In the genomic region with DNA sequence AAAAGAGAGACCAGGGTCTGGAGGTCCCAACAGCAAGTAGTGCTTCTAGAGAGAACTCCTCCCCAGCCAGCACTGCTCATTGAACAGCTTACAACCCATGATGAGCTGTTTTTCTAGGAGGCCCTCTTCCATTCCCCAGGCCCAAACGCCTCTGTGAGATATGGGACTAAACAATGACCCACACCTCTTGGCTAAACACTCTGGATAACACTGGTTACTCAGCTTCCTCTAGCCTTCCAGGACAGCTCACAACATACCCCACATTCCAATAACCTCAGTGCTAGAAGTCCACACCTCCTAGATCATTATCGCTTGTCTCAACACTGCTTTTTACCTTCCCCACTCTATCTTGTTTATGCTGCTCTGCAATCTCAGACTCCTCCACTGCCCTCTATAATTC, we compare ENCODE assay signal across 15 cellular contexts. TPM values are rescaled to one million over a fixed set of nuclear protein-coding genes. Genes with fewer than 3 reads are reported as not detected.
A peak's percentile ranks its signal among the peaks of the same experiment; 100 is the strongest.
DNase-seq lines count a peak whose midpoint lies in the region; ATAC-seq and TF ChIP-seq lines count a peak whose summit lies in the region.
"Had no signal": no experiment of that assay in that cellular context is flagged by ENCODE, and none has a peak within 500 bp of the region (broad histone marks: within the 10 kb centered on the region; RNA-seq: fewer than 3 reads in every experiment).

No MANE protein-coding gene starts in this region.

- in situ Hi-C loops in IMR-90 (cut with MboI; ENCODE audit: low sequenced_read_pairs) (no loop called here), brain microvascular endothelial cell (cut with HindIII; ENCODE audit: low pct_ligation_motif_present, low sequenced_read_pairs) (no loop called here)

- H4K20me1 ChIP-seq in IMR-90 (ENCODE audit: insufficient read depth, low read length) = no peaks in the 10 kb centered on the region

- intact Hi-C loops in IMR-90 (cut with micrococcal nuclease) = no loop called here
- intact Hi-C loops in left lung (cut with DNase I) = no loop called here
- intact Hi-C loops in Right ventricle myocardium superior (cut with DNase I) = no loop called here

- peak overlapping the region; percentile 14; the same call in 1 of the 2 replicates for H4K5ac ChIP-seq in IMR-90 (ENCODE audit: low read depth, low read length)

- H3K4me1 ChIP-seq in IMR-90 (ENCODE audit: control insufficient read depth, insufficient read depth, low read length) (peaks cover 22% of the 10 kb centered on the region), left lung (no peaks in the 10 kb centered on the region)
- H3K4me1 ChIP-seq: transverse colon had no signal

- H2BK15ac ChIP-seq in IMR-90 (ENCODE audit: low read depth, low read length) = peak overlapping the region; percentile 85; the same call in 2 of the 3 replicates

- no peaks in the 10 kb centered on the region for H3K79me1 ChIP-seq in IMR-90 (ENCODE audit: low read depth in 1 of 2, low read length in 2 of 2)

- H2BK120ac ChIP-seq in IMR-90 (ENCODE audit: low read depth, low read length) = peak overlapping the region; percentile 97

- dilution Hi-C loops in IMR-90 (cut with HindIII; ENCODE audit: low sequenced_read_pairs, unreplicated experiment) = no loop called here

- WGBS in IMR-90 (ENCODE audit: extremely low coverage in 2 of 2, insufficient read length in 1 of 2), 2 experiments = 25% methylated on average over 1 of the region's 2 CpGs; no CpG with 5 or more reads in 1 of the 2 experiments

- H3K27me3 ChIP-seq in IMR-90 (ENCODE audit: control insufficient read depth, insufficient read depth, low read length) = no peaks in the 10 kb centered on the region
- no peaks in the 10 kb centered on the region for H3K27me3 ChIP-seq in brain microvascular endothelial cell (replicated peaks)
- H3K27me3 ChIP-seq in left lung = no peaks in the 10 kb centered on the region
- H3K27me3 ChIP-seq: transverse colon had no signal

- H3K4ac ChIP-seq in IMR-90 (ENCODE audit: low read depth, low read length) = peak overlapping the region; percentile 92

- TF ChIP-seq CTCF in IMR-90 (conservative IDR thresholded peaks at IDR 0.05; ENCODE audit: low read depth, low read length) = no peak
- no peak for TF ChIP-seq CTCF in brain microvascular endothelial cell (IDR thresholded peaks at IDR 0.05; ENCODE audit: low read depth, low read length, missing control alignments)
- TF ChIP-seq CTCF in left lung (IDR thresholded peaks at IDR 0.05) = no peak

- peak overlapping the region; percentile 77 for H2AK9ac ChIP-seq in IMR-90 (replicated peaks; ENCODE audit: low read depth, low read length, poor library complexity)

- peak overlapping the region; percentile 55 for H3K23ac ChIP-seq in IMR-90 (ENCODE audit: low read depth, low read length)

- CTCF ChIA-PET in IMR-90 (lab: Yijun Ruan, JAX) = interaction anchor here (1.2 kb wide), 1 partner anchor 57 kb away, joined by 3 read pairs; no protein-coding TSS in a partner anchor

- H4K91ac ChIP-seq in IMR-90 (ENCODE audit: insufficient read depth, low read depth, low read length) = peak overlapping the region; percentile 99

- H2BK5ac ChIP-seq in IMR-90 (ENCODE audit: low read depth, low read length, poor library complexity, severe bottlenecking) = peak overlapping the region; percentile 87

- H3K56ac ChIP-seq in IMR-90 (ENCODE audit: extremely low read depth, insufficient read depth, low read length) = peak overlapping the region; percentile 80

- peak overlapping the region; percentile 89 to 96 for H4K8ac ChIP-seq in IMR-90 (ENCODE audit: low read depth in 2 of 2, low read length in 2 of 2)

- H3K9me3 ChIP-seq in IMR-90 (ENCODE audit: control insufficient read depth, insufficient read depth, low read length) (no peaks in the 10 kb centered on the region), left lung (no peaks in the 10 kb centered on the region)
- H3K9me3 ChIP-seq: transverse colon had no signal

- peaks cover 6% of the 10 kb centered on the region; the same call in 1 of the 2 replicates for H3K9me1 ChIP-seq in IMR-90 (ENCODE audit: insufficient read depth, low read length)

- H3K14ac ChIP-seq in IMR-90 (replicated peaks; ENCODE audit: low read depth, low read length) = peak overlapping the region; percentile 69

- DNase-seq in AG20443 (ENCODE audit: low spot score) (peak; percentile 78), IMR-90 (peak; percentile 89), brain microvascular endothelial cell (peak; percentile 91), left lung (no peak), Right ventricle myocardium superior (no peak), DMS53 (lab: John Stamatoyannopoulos, UW) (no peak)
- DNase-seq: activated CD4-positive, alpha-beta T cell treated with anti-CD3 and anti-CD28 coated beads, Interleukin-2, amount 10 ng/mL, durations not matched to agents 24 days and 14 days; hippocampal formation; MM.1S; transverse colon had no signal

- H3K4me3 ChIP-seq in IMR-90 (ENCODE audit: insufficient read depth, low read depth, low read length) (no peak overlapping the region), brain microvascular endothelial cell (ENCODE audit: low read depth, low read length) (no peak overlapping the region), left lung (no peak overlapping the region)
- H3K4me3 ChIP-seq: coronary artery, transverse colon had no signal

- H2AFZ ChIP-seq in IMR-90 (replicated peaks; ENCODE audit: low read length, poor library complexity) = peak overlapping the region; percentile 70

- ATAC-seq in IMR-90 (ENCODE audit: low read depth) = peak; percentile 88
- peak; percentile 38 for ATAC-seq in left lung
- no peak for ATAC-seq in Right ventricle myocardium superior (ENCODE audit: poor library complexity)
- ATAC-seq in HG03039 (IDR thresholded peaks at IDR 0.05; ENCODE audit: unreplicated experiment) = no peak
- ATAC-seq in GM18498 (IDR thresholded peaks at IDR 0.05; ENCODE audit: unreplicated experiment) = no peak
- ATAC-seq: sciatic nerve had no signal

- peak overlapping the region; percentile 12; the same call in 1 of the 2 replicates for H3K9ac ChIP-seq in IMR-90 (ENCODE audit: low read depth, low read length)

- H2AK5ac ChIP-seq in IMR-90 (ENCODE audit: low read depth, low read length) = peak overlapping the region; percentile 92

- H3K4me2 ChIP-seq in IMR-90 (ENCODE audit: low read depth, low read length) = peak overlapping the region; percentile 2; the same call in 1 of the 2 replicates

- peak overlapping the region; percentile 87 for H2BK20ac ChIP-seq in IMR-90 (ENCODE audit: low read depth, low read length)

- H3K36me3 ChIP-seq in IMR-90 (ENCODE audit: control insufficient read depth, insufficient read depth, low read length) (no peaks in the 10 kb centered on the region), brain microvascular endothelial cell (replicated peaks) (no peaks in the 10 kb centered on the region), left lung (no peaks in the 10 kb centered on the region)
- H3K36me3 ChIP-seq: transverse colon had no signal

- peak overlapping the region; percentile 100; the same call in 1 of the 2 replicates for H3K18ac ChIP-seq in IMR-90 (ENCODE audit: low read depth, low read length)

- POLR2A ChIA-PET in IMR-90 (lab: Charles Lee; ENCODE audit: unreplicated experiment) = interaction anchor here (0.7 kb wide), 1 partner anchor 36 kb away, joined by 5 read pairs; no protein-coding TSS in a partner anchor

- no TSS peak for BruUV-seq in IMR-90 (replicated peaks; lab: Mats Ljungman, UMichigan)

- H3K27ac ChIP-seq in IMR-90 (ENCODE audit: insufficient read depth, low read length) (peak overlapping the region; percentile 71), brain microvascular endothelial cell (peak overlapping the region; percentile 96), left lung (no peak overlapping the region)
- H3K27ac ChIP-seq: C4-2B, coronary artery, transverse colon had no signal

- TF ChIP-seq POLR2A in IMR-90 (IDR thresholded peaks at IDR 0.05; ENCODE audit: low read depth, low read length) = no peak

- no peak for TF ChIP-seq RAD21 in IMR-90 (IDR thresholded peaks at IDR 0.05; ENCODE audit: low read length)

TF ChIP-seq in IMR-90, 13 proteins besides CTCF, POLR2A, EP300 and RAD21:
- peak; percentile 40; the same call in 1 of the 2 replicates for TF ChIP-seq BHLHE40 (IDR thresholded peaks at IDR 0.05; ENCODE audit: low read depth, low read length)
- no peak for TF ChIP-seq MXI1 (IDR thresholded peaks at IDR 0.05; ENCODE audit: borderline replicate concordance, low read depth, low read length)
- TF ChIP-seq, protein P1, sequence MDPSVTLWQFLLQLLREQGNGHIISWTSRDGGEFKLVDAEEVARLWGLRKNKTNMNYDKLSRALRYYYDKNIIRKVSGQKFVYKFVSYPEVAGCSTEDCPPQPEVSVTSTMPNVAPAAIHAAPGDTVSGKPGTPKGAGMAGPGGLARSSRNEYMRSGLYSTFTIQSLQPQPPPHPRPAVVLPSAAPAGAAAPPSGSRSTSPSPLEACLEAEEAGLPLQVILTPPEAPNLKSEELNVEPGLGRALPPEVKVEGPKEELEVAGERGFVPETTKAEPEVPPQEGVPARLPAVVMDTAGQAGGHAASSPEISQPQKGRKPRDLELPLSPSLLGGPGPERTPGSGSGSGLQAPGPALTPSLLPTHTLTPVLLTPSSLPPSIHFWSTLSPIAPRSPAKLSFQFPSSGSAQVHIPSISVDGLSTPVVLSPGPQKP (IDR thresholded peaks at IDR 0.05; ENCODE audit: borderline replicate concordance, low read depth, low read length) = no peak
- TF ChIP-seq, protein P2, sequence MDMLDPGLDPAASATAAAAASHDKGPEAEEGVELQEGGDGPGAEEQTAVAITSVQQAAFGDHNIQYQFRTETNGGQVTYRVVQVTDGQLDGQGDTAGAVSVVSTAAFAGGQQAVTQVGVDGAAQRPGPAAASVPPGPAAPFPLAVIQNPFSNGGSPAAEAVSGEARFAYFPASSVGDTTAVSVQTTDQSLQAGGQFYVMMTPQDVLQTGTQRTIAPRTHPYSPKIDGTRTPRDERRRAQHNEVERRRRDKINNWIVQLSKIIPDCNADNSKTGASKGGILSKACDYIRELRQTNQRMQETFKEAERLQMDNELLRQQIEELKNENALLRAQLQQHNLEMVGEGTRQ (IDR thresholded peaks at IDR 0.05; ENCODE audit: low read depth, low read length) = no peak

RNA-seq across cellular contexts. Expression of a gene that starts 35.4 kb away (rescaled TPM):
- 13.4 and 24.4 TPM in 2 replicates for total RNA-seq in IMR-90 (2012; rRNA removed)
- polyA plus RNA-seq in IMR-90 (2012; rRNA removed) = 21.9 and 40.7 TPM in 2 replicates
- 8.0 and 8.9 TPM in 2 replicates for polyA plus RNA-seq in IMR-90 (2012; cell fraction: cytosol; rRNA removed)
- 2.2 and 19.3 TPM in 2 replicates for polyA plus RNA-seq in IMR-90 (2012; cell fraction: nucleus; rRNA removed; ENCODE audit: low replicate concordance)
- total RNA-seq in left lung = 10 to 100 TPM; 59.7 to 77.3 TPM
- 58.4 TPM for total RNA-seq in Right ventricle myocardium superior

Comparison
In these comparisons a context has a peak if more than half of its experiments do, and no peak if none do; other contexts are left out.
1. DNase-seq: peak in AG20443 (single experiment), IMR-90 (single experiment) and brain microvascular endothelial cell (single experiment); none in left lung (0 of 2), Right ventricle myocardium superior (single experiment) and DMS53 (single experiment).
2. ATAC-seq: peak in IMR-90 (single experiment) and left lung (single experiment); none in Right ventricle myocardium superior (single experiment), HG03039 (single experiment) and GM18498 (single experiment).
3. H3K27ac ChIP-seq: peak in IMR-90 (single experiment) and brain microvascular endothelial cell (single experiment); none in left lung (0 of 2).